Comparison of ENCODE assay signal across 19 cellular contexts in genomic region chr3:184508938-184509337, GRCh38. TPM values are rescaled to one million over a fixed set of nuclear protein-coding genes. Genes with fewer than 3 reads are reported as not detected.
DNase-seq lines count a peak whose midpoint lies in the region; ATAC-seq and TF ChIP-seq lines count a peak whose summit lies in the region.
"Had no signal": no experiment of that assay in that cellular context is flagged by ENCODE, and none has a peak within 500 bp of the region (broad histone marks: within the 10 kb centered on the region; RNA-seq: fewer than 3 reads in every experiment).

No MANE protein-coding gene starts in this region.

- DNase-seq in NCI-H1105 treated with DMSO at 0.1 percent for 48 hours (lab: John Stamatoyannopoulos, UW): peak; percentile 30
- no peak for DNase-seq in NCI-H1105 (lab: John Stamatoyannopoulos, UW)
- DNase-seq in DMS79 treated with DMSO at 0.1 percent for 48 hours (lab: John Stamatoyannopoulos, UW): peak; percentile 74
- peak; percentile 28 for DNase-seq in NCI-H510A (lab: John Stamatoyannopoulos, UW)
- DNase-seq in lower lobe of right lung: peak; percentile 50
- no peak for DNase-seq in activated T-cell treated with anti-CD3 and anti-CD28 coated beads, Interleukin-2, amount 50 U/mL, for 24 hours
- DNase-seq in activated T-cell treated with anti-CD3 and anti-CD28 coated beads for 4 hours: no peak
- DNase-seq: CD4-positive, alpha-beta T cell; Karpas-422; NCI-H1694 treated with DMSO at 0.1 percent for 48 hours; NCI-H2227 treated with DMSO at 0.1 percent for 48 hours; NCI-H748 treated with DMSO at 0.1 percent for 48 hours; PC-9; Right ventricle myocardium superior; T-cell had no signal

- no peak overlapping the region for H3K27ac ChIP-seq in lower lobe of right lung
- H3K27ac ChIP-seq: BLaER1 treated with 17β-estradiol and CSF1 and Interleukin-3, amounts not matched to agents 10 nM and 100 nM; HL-60; PC-9; SJSA1 had no signal

- H3K36me3 Mint-ChIP-seq in activated T-cell treated with anti-CD3 and anti-CD28 coated beads, Interleukin-2, amount 50 U/mL, for 24 hours (ENCODE audit: low read depth): no peaks in the 10 kb centered on the region
- H3K36me3 Mint-ChIP-seq: T-cell had no signal

- no peak overlapping the region for H3K27ac Mint-ChIP-seq in activated T-cell treated with anti-CD3 and anti-CD28 coated beads, Interleukin-2, amount 50 U/mL, for 24 hours
- H3K27ac Mint-ChIP-seq: CD4-positive, alpha-beta T cell; T-cell had no signal

- H3K36me3 ChIP-seq in lower lobe of right lung: no peaks in the 10 kb centered on the region
- H3K36me3 ChIP-seq: BLaER1 treated with 17β-estradiol and CSF1 and Interleukin-3, amounts not matched to agents 10 nM and 100 nM; SJSA1 had no signal

- H3K9me3 Mint-ChIP-seq in activated T-cell treated with anti-CD3 and anti-CD28 coated beads, Interleukin-2, amount 50 U/mL, for 24 hours: no peaks in the 10 kb centered on the region
- H3K9me3 Mint-ChIP-seq: CD4-positive, alpha-beta T cell; T-cell had no signal

- no peak overlapping the region for H3K4me3 Mint-ChIP-seq in activated T-cell treated with anti-CD3 and anti-CD28 coated beads, Interleukin-2, amount 50 U/mL, for 24 hours
- H3K4me3 Mint-ChIP-seq: CD4-positive, alpha-beta T cell; T-cell had no signal

- no peak for TF ChIP-seq CTCF in lower lobe of right lung (IDR thresholded peaks at IDR 0.05)

- ATAC-seq in lower lobe of right lung: peak in 1 of 2 donors; percentile 18
- ATAC-seq: T-cell had no signal

- H3K9me3 ChIP-seq in lower lobe of right lung: no peaks in the 10 kb centered on the region
- H3K9me3 ChIP-seq: SJSA1 had no signal

- H3K27me3 Mint-ChIP-seq in activated T-cell treated with anti-CD3 and anti-CD28 coated beads, Interleukin-2, amount 50 U/mL, for 24 hours: peaks cover 55% of the 10 kb centered on the region

- H3K4me1 Mint-ChIP-seq in activated T-cell treated with anti-CD3 and anti-CD28 coated beads, Interleukin-2, amount 50 U/mL, for 24 hours (ENCODE audit: low read depth): peaks cover 5% of the 10 kb centered on the region

- H3K27me3 ChIP-seq in lower lobe of right lung (ENCODE audit: low read depth): peaks cover 39% of the 10 kb centered on the region
- H3K27me3 ChIP-seq: SJSA1 had no signal

- H3K4me3 ChIP-seq in lower lobe of right lung: no peak overlapping the region
- H3K4me3 ChIP-seq: BLaER1 treated with 17β-estradiol and CSF1 and Interleukin-3, amounts not matched to agents 10 nM and 100 nM; PC-9; SJSA1 had no signal

- intact Hi-C loops in lower lobe of right lung (cut with DNase I): no loop called here

- H3K4me1 ChIP-seq in lower lobe of right lung: peaks cover 8% of the 10 kb centered on the region

RNA-seq across cellular contexts. Expression of gene EPHB3, which starts 52.6 kb away (rescaled TPM):
- 4.9 TPM for total RNA-seq in lower lobe of right lung
- total RNA-seq: NCI-H460 had no signal

Comparison
In these comparisons a context has a peak if more than half of its experiments do, and no peak if none do; other contexts are left out.
1. DNase-seq: peak in NCI-H1105 treated with DMSO at 0.1 percent for 48 hours (single experiment), DMS79 treated with DMSO at 0.1 percent for 48 hours (single experiment), NCI-H510A (single experiment) and lower lobe of right lung (single experiment); none in NCI-H1105 (single experiment), activated T-cell treated with anti-CD3 and anti-CD28 coated beads, Interleukin-2, amount 50 U/mL, for 24 hours (single experiment) and activated T-cell treated with anti-CD3 and anti-CD28 coated beads for 4 hours (single experiment).